ENCODE assay signal across 20 cellular contexts in genomic region chr16:48616571-48616970, GRCh38. TPM values are rescaled to one million over a fixed set of nuclear protein-coding genes. Genes with fewer than 3 reads are reported as not detected.
DNase-seq lines count a peak whose midpoint lies in the region; ATAC-seq and TF ChIP-seq lines count a peak whose summit lies in the region.
"Had no signal": no experiment of that assay in that cellular context is flagged by ENCODE, and none has a peak within 500 bp of the region (broad histone marks: within the 10 kb centered on the region; RNA-seq: fewer than 3 reads in every experiment).

No MANE protein-coding gene starts in this region.

- H3K27ac Mint-ChIP-seq in WTC11 = no peak overlapping the region
- H3K27ac Mint-ChIP-seq in naive thymus-derived CD4-positive, alpha-beta T cell = peak overlapping the region in 7 of 9 donors; percentile 51 to 86 (median 68)
- H3K27ac Mint-ChIP-seq: HFFc6, IgD-negative memory B cell had no signal

- H3K4me1 Mint-ChIP-seq in WTC11 = peaks cover 23% of the 10 kb centered on the region
- peaks cover 22 to 74% (median 61%) of the 10 kb centered on the region in 7 donors for H3K4me1 Mint-ChIP-seq in naive thymus-derived CD4-positive, alpha-beta T cell

- CTCF ChIA-PET in WTC11 (lab: Charles Lee) = interaction anchor here (1.3 kb wide), 1 partner anchor 81 kb away, joined by 4 read pairs; no protein-coding TSS in a partner anchor
- CTCF ChIA-PET in naive thymus-derived CD4-positive, alpha-beta T cell (lab: Charles Lee) = no interaction called here

- intact Hi-C loops in left ventricle myocardium inferior (cut with micrococcal nuclease) (loop anchor here (10.0 kb wide), 1 partner anchor 232 kb away; the partner anchor contains the start of gene SIAH1), cardiac septum (cut with DNase I) (no loop called here)
- intact Hi-C loops in naive thymus-derived CD4-positive, alpha-beta T cell (cut with micrococcal nuclease) = loop anchor here in 1 of 2 donors (10.0 kb wide), 1 partner anchor 1792 kb away; no protein-coding TSS in a partner anchor

- H3K27ac ChIP-seq in left ventricle myocardium inferior (replicated peaks) = peak overlapping the region; percentile 88
- H3K27ac ChIP-seq in naive thymus-derived CD4-positive, alpha-beta T cell (ENCODE audit: low read depth, low read length) = no peak overlapping the region
- H3K27ac ChIP-seq in upper lobe of left lung = peak overlapping the region in 3 of 4 donors; percentile 11 to 59 (median 43)
- H3K27ac ChIP-seq: Peyer's patch had no signal

- no peak overlapping the region for H3K4me3 Mint-ChIP-seq in WTC11
- peak overlapping the region in 1 of 10 donors; percentile 25 for H3K4me3 Mint-ChIP-seq in naive thymus-derived CD4-positive, alpha-beta T cell
- H3K4me3 Mint-ChIP-seq: CD14-positive monocyte, HFFc6 had no signal

- H3K36me3 Mint-ChIP-seq in WTC11 = no peaks in the 10 kb centered on the region
- H3K36me3 Mint-ChIP-seq in naive thymus-derived CD4-positive, alpha-beta T cell = no peaks in the 10 kb centered on the region
- H3K36me3 Mint-ChIP-seq: IgD-negative memory B cell had no signal

- no peak for TF ChIP-seq CTCF in left ventricle myocardium inferior (IDR thresholded peaks at IDR 0.05; ENCODE audit: borderline replicate concordance)
- no peak for TF ChIP-seq CTCF in WTC11 (IDR thresholded peaks at IDR 0.05)
- no peak for TF ChIP-seq CTCF in upper lobe of left lung (IDR thresholded peaks at IDR 0.05)

- no peak for TF ChIP-seq POLR2A in upper lobe of left lung (IDR thresholded peaks at IDR 0.05)

- H3K27me3 ChIP-seq in left ventricle myocardium inferior (ENCODE audit: low read depth) = no peaks in the 10 kb centered on the region
- no peaks in the 10 kb centered on the region for H3K27me3 ChIP-seq in naive thymus-derived CD4-positive, alpha-beta T cell (ENCODE audit: control insufficient read depth in 2 of 2, insufficient read depth in 2 of 2, low read length in 2 of 2)
- H3K27me3 ChIP-seq in upper lobe of left lung = no peaks in the 10 kb centered on the region
- H3K27me3 ChIP-seq: MG63, Peyer's patch had no signal

- WGBS in upper lobe of left lung, 2 donors = 94 to 98% methylated on average over 3 of the region's 3 CpGs

- H3K4me3 ChIP-seq in left ventricle myocardium inferior = peak overlapping the region; percentile 50
- no peak overlapping the region for H3K4me3 ChIP-seq in naive thymus-derived CD4-positive, alpha-beta T cell (ENCODE audit: low read length)
- no peak overlapping the region for H3K4me3 ChIP-seq in upper lobe of left lung
- H3K4me3 ChIP-seq: MG63, Peyer's patch had no signal

- H3K27me3 Mint-ChIP-seq in WTC11 (ENCODE audit: low read depth) = no peaks in the 10 kb centered on the region
- H3K27me3 Mint-ChIP-seq in naive thymus-derived CD4-positive, alpha-beta T cell = no peaks in the 10 kb centered on the region

- H3K36me3 ChIP-seq in left ventricle myocardium inferior (no peaks in the 10 kb centered on the region), upper lobe of left lung (no peaks in the 10 kb centered on the region)
- no peaks in the 10 kb centered on the region for H3K36me3 ChIP-seq in naive thymus-derived CD4-positive, alpha-beta T cell (ENCODE audit: control insufficient read depth in 2 of 3, insufficient read depth in 3 of 3, low read length in 3 of 3)
- H3K36me3 ChIP-seq: MG63, Peyer's patch had no signal

- POLR2A ChIA-PET in WTC11 (lab: Charles Lee) = no interaction called here
- POLR2A ChIA-PET in naive thymus-derived CD4-positive, alpha-beta T cell (lab: Charles Lee) = no interaction called here

- H3K4me1 ChIP-seq in left ventricle myocardium inferior (peaks cover 74% of the 10 kb centered on the region), upper lobe of left lung (peaks cover 50 to 63% (median 56%) of the 10 kb centered on the region in 4 donors)
- peaks cover 19 to 31% of the 10 kb centered on the region in 2 donors for H3K4me1 ChIP-seq in naive thymus-derived CD4-positive, alpha-beta T cell (ENCODE audit: control insufficient read depth in 2 of 2, insufficient read depth in 2 of 2, low read length in 2 of 2)

- H3K9me3 ChIP-seq in left ventricle myocardium inferior (replicated peaks) (no peaks in the 10 kb centered on the region), upper lobe of left lung (no peaks in the 10 kb centered on the region)
- H3K9me3 ChIP-seq in naive thymus-derived CD4-positive, alpha-beta T cell (ENCODE audit: control insufficient read depth in 2 of 3, low read length in 3 of 3) = no peaks in the 10 kb centered on the region
- H3K9me3 ChIP-seq: MG63, Peyer's patch had no signal

- TF ChIP-seq EP300 in upper lobe of left lung (IDR thresholded peaks at IDR 0.05) = no peak

- H3K9me3 Mint-ChIP-seq in WTC11 = no peaks in the 10 kb centered on the region
- peaks cover 0 to 2% (median 0%) of the 10 kb centered on the region in 11 donors for H3K9me3 Mint-ChIP-seq in naive thymus-derived CD4-positive, alpha-beta T cell
- H3K9me3 Mint-ChIP-seq: CD14-positive monocyte, HFFc6, IgD-negative memory B cell had no signal

- DNase-seq in left ventricle myocardium inferior (no peak), cardiac septum (ENCODE audit: low spot score) (no peak), WTC11 (ENCODE audit: low spot score) (no peak), upper lobe of left lung (no peak), NCI-H2196 (lab: John Stamatoyannopoulos, UW; ENCODE audit: unreplicated experiment) (no peak)
- no peak for DNase-seq in naive thymus-derived CD4-positive, alpha-beta T cell
- DNase-seq in stimulated activated naive CD4-positive, alpha-beta T cell (lab: John Stamatoyannopoulos, UW) = no peak
- DNase-seq: ACHN, DMS79 treated with DMSO at 0.1 percent for 48 hours, H7, HFFc6, Kasumi-1, MG63, NCI-H1048, NCI-H1436, NCI-H2029, NCI-H2171 treated with DMSO at 0.1 percent for 48 hours had no signal

- ATAC-seq in WTC11 = no peak
- no peak for ATAC-seq in naive thymus-derived CD4-positive, alpha-beta T cell
- ATAC-seq in upper lobe of left lung (ENCODE audit: low FRiP score in 2 of 2) = no peak

TF ChIP-seq in WTC11, 78 proteins besides CTCF, POLR2A, EP300 and RAD21:
- TF ChIP-seq ZNF317 (CRISPR knock-in tag; IDR thresholded peaks at IDR 0.05; ENCODE audit: borderline replicate concordance, low read depth) (no peak), ZNF121 (CRISPR knock-in tag; IDR thresholded peaks at IDR 0.05) (0 out of 2 replicates have a peak, but pooled peaks have one; percentile 6)

RNA-seq across cellular contexts. Expression of gene N4BP1, which starts 6.6 kb away (rescaled TPM):
- 18.3 TPM for total RNA-seq in left ventricle myocardium inferior
- total RNA-seq in cardiac septum = 20.9 TPM
- 25.6 to 33.5 TPM (median 29.3 TPM) in 3 replicates for total RNA-seq in WTC11 (2021)
- 10 to 100 TPM; 51.5 to 86.0 (median 57.6) TPM for total RNA-seq in naive thymus-derived CD4-positive, alpha-beta T cell
- polyA plus RNA-seq in naive thymus-derived CD4-positive, alpha-beta T cell = 10 to 100 TPM; 32.7 to 42.2 TPM
- 10 to 100 TPM; 33.5 to 78.6 (median 53.1) TPM for total RNA-seq in upper lobe of left lung
